ENCODE assay signal across 2 cellular contexts in the genomic region with DNA sequence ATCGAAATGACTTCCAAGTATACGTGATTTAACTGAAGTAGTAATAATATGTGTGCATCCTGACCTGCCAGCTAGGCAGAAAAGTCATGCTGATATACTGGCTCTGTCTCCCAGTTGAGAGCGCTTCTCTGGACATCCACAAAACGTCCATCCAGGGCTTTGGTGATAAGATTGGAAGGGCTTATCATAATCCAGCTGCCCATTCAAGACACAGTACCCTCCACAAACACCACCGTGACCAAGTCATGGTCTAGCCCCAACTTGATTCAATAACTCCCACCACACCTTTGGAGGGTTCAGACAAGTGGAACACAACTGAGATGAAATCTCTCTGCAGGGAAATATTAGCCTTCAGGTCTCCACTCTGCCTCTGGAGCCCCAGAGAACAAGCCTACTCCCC.
TF ChIP-seq lines count a peak whose summit lies in the region.

No MANE protein-coding gene starts in this region.

TF ChIP-seq in liver, 16 proteins besides CTCF, POLR2A, EP300 and RAD21 (continued from another document):
- TF ChIP-seq, protein P1, sequence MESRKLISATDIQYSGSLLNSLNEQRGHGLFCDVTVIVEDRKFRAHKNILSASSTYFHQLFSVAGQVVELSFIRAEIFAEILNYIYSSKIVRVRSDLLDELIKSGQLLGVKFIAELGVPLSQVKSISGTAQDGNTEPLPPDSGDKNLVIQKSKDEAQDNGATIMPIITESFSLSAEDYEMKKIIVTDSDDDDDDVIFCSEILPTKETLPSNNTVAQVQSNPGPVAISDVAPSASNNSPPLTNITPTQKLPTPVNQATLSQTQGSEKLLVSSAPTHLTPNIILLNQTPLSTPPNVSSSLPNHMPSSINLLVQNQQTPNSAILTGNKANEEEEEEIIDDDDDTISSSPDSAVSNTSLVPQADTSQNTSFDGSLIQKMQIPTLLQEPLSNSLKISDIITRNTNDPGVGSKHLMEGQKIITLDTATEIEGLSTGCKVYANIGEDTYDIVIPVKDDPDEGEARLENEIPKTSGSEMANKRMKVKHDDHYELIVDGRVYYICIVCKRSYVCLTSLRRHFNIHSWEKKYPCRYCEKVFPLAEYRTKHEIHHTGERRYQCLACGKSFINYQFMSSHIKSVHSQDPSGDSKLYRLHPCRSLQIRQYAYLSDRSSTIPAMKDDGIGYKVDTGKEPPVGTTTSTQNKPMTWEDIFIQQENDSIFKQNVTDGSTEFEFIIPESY (IDR thresholded peaks at IDR 0.05), result no peak
- no peak for TF ChIP-seq FOXA2 (IDR thresholded peaks at IDR 0.05)
- TF ChIP-seq REST (IDR thresholded peaks at IDR 0.05), result no peak
- no peak for TF ChIP-seq HNF4G (IDR thresholded peaks at IDR 0.05)
- TF ChIP-seq SP1 (IDR thresholded peaks at IDR 0.05), result no peak
- TF ChIP-seq HNF4A (conservative IDR thresholded peaks at IDR 0.05), result no peak
- TF ChIP-seq MAX (IDR thresholded peaks at IDR 0.05), result no peak
- no peak for TF ChIP-seq ATF3 (IDR thresholded peaks at IDR 0.05)
- no peak for TF ChIP-seq EGR1 (IDR thresholded peaks at IDR 0.05; ENCODE audit: low read depth in 2 of 2)

TF ChIP-seq in HepG2, 621 proteins besides CTCF, POLR2A, EP300 and RAD21 (continued from another document):
- no peak for TF ChIP-seq ZNF577 (CRISPR knock-in tag; IDR thresholded peaks at IDR 0.05; ENCODE audit: borderline replicate concordance, low read depth)
- TF ChIP-seq, protein P2, sequence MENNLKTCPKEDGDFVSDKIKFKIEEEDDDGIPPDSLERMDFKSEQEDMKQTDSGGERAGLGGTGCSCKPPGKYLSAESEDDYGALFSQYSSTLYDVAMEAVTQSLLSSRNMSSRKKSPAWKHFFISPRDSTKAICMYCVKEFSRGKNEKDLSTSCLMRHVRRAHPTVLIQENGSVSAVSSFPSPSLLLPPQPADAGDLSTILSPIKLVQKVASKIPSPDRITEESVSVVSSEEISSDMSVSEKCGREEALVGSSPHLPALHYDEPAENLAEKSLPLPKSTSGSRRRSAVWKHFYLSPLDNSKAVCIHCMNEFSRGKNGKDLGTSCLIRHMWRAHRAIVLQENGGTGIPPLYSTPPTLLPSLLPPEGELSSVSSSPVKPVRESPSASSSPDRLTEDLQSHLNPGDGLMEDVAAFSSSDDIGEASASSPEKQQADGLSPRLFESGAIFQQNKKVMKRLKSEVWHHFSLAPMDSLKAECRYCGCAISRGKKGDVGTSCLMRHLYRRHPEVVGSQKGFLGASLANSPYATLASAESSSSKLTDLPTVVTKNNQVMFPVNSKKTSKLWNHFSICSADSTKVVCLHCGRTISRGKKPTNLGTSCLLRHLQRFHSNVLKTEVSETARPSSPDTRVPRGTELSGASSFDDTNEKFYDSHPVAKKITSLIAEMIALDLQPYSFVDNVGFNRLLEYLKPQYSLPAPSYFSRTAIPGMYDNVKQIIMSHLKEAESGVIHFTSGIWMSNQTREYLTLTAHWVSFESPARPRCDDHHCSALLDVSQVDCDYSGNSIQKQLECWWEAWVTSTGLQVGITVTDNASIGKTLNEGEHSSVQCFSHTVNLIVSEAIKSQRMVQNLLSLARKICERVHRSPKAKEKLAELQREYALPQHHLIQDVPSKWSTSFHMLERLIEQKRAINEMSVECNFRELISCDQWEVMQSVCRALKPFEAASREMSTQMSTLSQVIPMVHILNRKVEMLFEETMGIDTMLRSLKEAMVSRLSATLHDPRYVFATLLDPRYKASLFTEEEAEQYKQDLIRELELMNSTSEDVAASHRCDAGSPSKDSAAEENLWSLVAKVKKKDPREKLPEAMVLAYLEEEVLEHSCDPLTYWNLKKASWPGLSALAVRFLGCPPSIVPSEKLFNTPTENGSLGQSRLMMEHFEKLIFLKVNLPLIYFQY (CRISPR knock-in tag; IDR thresholded peaks at IDR 0.05; ENCODE audit: borderline replicate concordance), result no peak
- TF ChIP-seq ZNF788 (CRISPR knock-in tag; IDR thresholded peaks at IDR 0.05; ENCODE audit: borderline replicate concordance), result no peak
- TF ChIP-seq HNRNPK (IDR thresholded peaks at IDR 0.05; ENCODE audit: low read depth, low read length, poor library complexity, severe bottlenecking), result no peak
- TF ChIP-seq SATB2 (CRISPR knock-in tag; IDR thresholded peaks at IDR 0.05), result no peak
- no peak for TF ChIP-seq TARDBP (CRISPR knock-in tag; IDR thresholded peaks at IDR 0.05)
- no peak for TF ChIP-seq SIX4 (CRISPR knock-in tag; IDR thresholded peaks at IDR 0.05)
- TF ChIP-seq ZSCAN22 (CRISPR knock-in tag; IDR thresholded peaks at IDR 0.05), result no peak
- no peak for TF ChIP-seq DNMT3B (CRISPR knock-in tag; conservative IDR thresholded peaks at IDR 0.05)
- no peak for TF ChIP-seq GZF1 (CRISPR knock-in tag; IDR thresholded peaks at IDR 0.05)
- TF ChIP-seq ZNF512 (CRISPR knock-in tag; IDR thresholded peaks at IDR 0.05), result no peak
- no peak for TF ChIP-seq POLR2AphosphoS2 (IDR thresholded peaks at IDR 0.05; ENCODE audit: low read depth, low read length)
- no peak for TF ChIP-seq NFE2 (CRISPR knock-in tag; IDR thresholded peaks at IDR 0.05)
- no peak for TF ChIP-seq HMGXB4 (CRISPR knock-in tag; IDR thresholded peaks at IDR 0.05; ENCODE audit: borderline replicate concordance in 1 of 2, low read depth in 1 of 2)
